ENCODE assay signal across 1 cellular context in the genomic region with DNA sequence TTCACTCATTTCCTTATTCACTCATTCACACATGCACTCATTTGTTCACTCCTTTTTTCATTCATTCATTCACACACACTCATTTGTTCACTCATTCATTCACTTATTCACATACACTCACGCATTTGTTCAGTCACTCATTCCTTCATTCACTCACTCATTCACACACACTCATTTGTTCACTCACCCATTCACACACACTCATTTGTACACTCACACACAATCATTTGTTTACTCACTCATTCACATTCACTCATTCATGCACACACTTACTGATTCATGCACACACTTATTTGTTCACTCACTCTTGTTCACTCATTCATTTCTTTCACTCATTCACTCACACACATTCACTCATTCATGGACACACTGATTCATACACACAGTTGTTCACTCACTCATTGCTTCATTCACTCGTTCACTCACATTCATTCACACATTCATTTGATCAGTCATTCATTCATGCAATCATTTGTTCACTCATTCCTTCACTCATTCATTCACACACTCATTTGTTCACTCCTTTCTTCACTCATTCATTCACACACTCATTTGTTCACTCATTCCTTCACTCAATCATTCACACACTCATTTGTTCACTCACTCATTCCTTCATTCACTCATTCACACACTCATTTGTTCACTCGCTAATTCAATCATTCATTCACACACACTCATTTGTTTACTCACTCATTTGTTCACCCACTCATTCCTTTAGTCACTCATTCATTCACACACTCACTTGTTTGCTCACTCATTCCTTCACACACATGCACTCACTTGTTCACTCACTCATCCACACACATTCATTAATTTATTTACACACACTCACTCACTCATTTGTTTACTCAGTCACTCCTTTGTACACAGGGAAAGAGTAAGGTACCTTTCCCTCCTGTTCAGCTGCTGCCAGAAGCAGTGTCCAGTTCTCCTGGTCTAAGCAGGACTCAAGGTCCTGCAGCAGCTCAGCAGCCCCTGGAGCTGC.
TF ChIP-seq lines count a peak whose summit lies in the region.

No MANE protein-coding gene starts in this region.

TF ChIP-seq in HepG2, 621 proteins besides CTCF, POLR2A, EP300 and RAD21 (continued from another document and continues in another):
- TF ChIP-seq, protein P1, sequence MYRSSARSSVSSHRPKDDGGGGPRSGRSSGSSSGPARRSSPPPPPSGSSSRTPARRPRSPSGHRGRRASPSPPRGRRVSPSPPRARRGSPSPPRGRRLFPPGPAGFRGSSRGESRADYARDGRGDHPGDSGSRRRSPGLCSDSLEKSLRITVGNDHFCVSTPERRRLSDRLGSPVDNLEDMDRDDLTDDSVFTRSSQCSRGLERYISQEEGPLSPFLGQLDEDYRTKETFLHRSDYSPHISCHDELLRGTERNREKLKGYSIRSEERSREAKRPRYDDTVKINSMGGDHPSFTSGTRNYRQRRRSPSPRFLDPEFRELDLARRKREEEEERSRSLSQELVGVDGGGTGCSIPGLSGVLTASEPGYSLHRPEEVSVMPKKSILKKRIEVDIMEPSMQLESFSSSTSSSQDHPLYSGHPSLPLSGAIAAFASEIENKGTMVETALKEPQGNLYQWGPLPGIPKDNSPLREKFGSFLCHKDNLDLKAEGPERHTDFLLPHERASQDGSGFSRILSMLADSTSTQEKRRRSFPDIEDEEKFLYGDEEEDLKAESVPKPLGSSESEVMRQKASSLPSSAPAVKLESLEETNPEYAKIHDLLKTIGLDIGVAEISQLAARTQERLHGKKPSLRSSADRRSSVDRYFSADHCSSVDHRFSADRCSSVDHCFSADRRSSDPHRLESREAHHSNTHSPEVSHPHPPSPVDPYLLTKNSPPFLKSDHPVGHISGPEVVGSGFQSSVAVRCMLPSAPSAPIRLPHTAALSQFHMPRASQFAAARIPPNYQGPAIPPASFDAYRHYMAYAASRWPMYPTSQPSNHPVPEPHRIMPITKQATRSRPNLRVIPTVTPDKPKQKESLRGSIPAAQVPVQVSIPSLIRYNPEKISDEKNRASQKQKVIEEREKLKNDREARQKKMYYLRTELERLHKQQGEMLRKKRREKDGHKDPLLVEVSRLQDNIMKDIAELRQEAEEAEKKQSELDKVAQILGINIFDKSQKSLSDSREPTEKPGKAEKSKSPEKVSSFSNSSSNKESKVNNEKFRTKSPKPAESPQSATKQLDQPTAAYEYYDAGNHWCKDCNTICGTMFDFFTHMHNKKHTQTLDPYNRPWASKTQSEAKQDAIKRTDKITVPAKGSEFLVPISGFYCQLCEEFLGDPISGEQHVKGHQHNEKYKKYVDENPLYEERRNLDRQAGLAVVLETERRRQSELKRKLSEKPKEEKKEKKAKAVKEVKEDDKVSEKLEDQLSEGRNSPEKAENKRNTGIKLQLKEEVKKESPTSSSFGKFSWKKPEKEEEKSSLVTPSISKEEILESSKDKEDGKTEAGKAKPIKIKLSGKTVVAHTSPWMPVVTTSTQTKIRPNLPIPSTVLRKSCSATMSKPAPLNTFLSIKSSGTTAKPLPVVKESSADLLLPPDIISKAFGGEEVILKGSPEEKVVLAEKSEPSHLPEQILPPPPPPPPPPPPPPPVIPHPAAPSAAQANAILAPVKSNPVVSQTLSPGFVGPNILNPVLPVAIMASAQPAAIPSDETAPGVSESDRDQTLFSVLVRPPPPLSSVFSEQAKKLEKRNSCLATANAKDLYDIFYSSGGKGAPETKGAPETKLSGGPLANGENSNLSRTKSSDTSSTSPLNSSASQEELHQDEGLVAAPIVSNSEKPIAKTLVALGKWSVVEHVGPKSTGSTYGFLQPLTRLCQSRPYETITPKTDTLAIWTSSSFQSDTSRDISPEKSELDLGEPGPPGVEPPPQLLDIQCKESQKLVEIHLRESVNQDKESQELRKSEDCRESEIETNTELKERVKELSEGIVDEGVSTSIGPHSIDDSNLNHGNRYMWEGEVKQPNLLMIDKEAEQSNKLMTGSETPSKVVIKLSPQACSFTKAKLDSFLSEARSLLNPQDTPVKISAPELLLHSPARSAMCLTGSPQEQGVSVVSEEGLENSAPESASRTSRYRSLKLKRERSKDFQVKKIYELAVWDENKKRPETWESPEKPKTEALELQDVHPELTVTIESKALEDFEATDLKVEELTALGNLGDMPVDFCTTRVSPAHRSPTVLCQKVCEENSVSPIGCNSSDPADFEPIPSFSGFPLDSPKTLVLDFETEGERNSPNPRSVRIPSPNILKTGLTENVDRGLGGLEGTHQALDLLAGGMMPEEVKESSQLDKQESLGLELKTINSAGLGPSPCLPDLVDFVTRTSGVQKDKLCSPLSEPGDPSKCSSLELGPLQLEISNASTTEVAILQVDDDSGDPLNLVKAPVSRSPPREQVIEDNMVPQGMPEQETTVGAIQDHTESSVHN (CRISPR knock-in tag; IDR thresholded peaks at IDR 0.05) = no peak
- no peak for TF ChIP-seq ZNF883 (CRISPR knock-in tag; IDR thresholded peaks at IDR 0.05; ENCODE audit: not compliant biosample characterization)
- no peak for TF ChIP-seq FOXM1 (CRISPR knock-in tag; IDR thresholded peaks at IDR 0.05)
- no peak for TF ChIP-seq HNF4G (IDR thresholded peaks at IDR 0.05; ENCODE audit: borderline replicate concordance, low read depth, low read length)
- TF ChIP-seq HNF4G (CRISPR knock-in tag; IDR thresholded peaks at IDR 0.05; ENCODE audit: borderline replicate concordance, low read depth) = no peak
- no peak for TF ChIP-seq ZBTB7B (CRISPR knock-in tag; IDR thresholded peaks at IDR 0.05)
- no peak for TF ChIP-seq ZNF598 (CRISPR knock-in tag; IDR thresholded peaks at IDR 0.05; ENCODE audit: borderline replicate concordance)
- TF ChIP-seq MIXL1 (CRISPR knock-in tag; IDR thresholded peaks at IDR 0.05) = no peak
- TF ChIP-seq PHF5A (CRISPR knock-in tag; IDR thresholded peaks at IDR 0.05; ENCODE audit: low read depth, unreplicated experiment) = no peak
- TF ChIP-seq JDP2 (CRISPR knock-in tag; IDR thresholded peaks at IDR 0.05; ENCODE audit: borderline replicate concordance) = no peak
- TF ChIP-seq JUNB (CRISPR knock-in tag; IDR thresholded peaks at IDR 0.05; ENCODE audit: borderline replicate concordance) = peak; percentile 59; the same call in 1 of the 2 replicates
- TF ChIP-seq ZBTB7A (CRISPR knock-in tag; IDR thresholded peaks at IDR 0.05) = no peak
- TF ChIP-seq, protein P2, sequence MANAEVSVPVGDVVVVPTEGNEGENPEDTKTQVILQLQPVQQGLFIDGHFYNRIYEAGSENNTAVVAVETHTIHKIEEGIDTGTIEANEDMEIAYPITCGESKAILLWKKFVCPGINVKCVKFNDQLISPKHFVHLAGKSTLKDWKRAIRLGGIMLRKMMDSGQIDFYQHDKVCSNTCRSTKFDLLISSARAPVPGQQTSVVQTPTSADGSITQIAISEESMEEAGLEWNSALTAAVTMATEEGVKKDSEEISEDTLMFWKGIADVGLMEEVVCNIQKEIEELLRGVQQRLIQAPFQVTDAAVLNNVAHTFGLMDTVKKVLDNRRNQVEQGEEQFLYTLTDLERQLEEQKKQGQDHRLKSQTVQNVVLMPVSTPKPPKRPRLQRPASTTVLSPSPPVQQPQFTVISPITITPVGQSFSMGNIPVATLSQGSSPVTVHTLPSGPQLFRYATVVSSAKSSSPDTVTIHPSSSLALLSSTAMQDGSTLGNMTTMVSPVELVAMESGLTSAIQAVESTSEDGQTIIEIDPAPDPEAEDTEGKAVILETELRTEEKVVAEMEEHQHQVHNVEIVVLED (CRISPR knock-in tag; IDR thresholded peaks at IDR 0.05; ENCODE audit: borderline replicate concordance) = no peak
- TF ChIP-seq MYNN (CRISPR knock-in tag; IDR thresholded peaks at IDR 0.05; ENCODE audit: low read depth) = no peak
- no peak for TF ChIP-seq ZNF569 (CRISPR knock-in tag; IDR thresholded peaks at IDR 0.05; ENCODE audit: borderline replicate concordance)
- no peak for TF ChIP-seq CENPT (CRISPR knock-in tag; IDR thresholded peaks at IDR 0.05; ENCODE audit: low read depth)
- TF ChIP-seq ZMYM2 (CRISPR knock-in tag; IDR thresholded peaks at IDR 0.05) = 0 out of 2 replicates have a peak, but pooled peaks have one; percentile 42
- TF ChIP-seq, protein P3, sequence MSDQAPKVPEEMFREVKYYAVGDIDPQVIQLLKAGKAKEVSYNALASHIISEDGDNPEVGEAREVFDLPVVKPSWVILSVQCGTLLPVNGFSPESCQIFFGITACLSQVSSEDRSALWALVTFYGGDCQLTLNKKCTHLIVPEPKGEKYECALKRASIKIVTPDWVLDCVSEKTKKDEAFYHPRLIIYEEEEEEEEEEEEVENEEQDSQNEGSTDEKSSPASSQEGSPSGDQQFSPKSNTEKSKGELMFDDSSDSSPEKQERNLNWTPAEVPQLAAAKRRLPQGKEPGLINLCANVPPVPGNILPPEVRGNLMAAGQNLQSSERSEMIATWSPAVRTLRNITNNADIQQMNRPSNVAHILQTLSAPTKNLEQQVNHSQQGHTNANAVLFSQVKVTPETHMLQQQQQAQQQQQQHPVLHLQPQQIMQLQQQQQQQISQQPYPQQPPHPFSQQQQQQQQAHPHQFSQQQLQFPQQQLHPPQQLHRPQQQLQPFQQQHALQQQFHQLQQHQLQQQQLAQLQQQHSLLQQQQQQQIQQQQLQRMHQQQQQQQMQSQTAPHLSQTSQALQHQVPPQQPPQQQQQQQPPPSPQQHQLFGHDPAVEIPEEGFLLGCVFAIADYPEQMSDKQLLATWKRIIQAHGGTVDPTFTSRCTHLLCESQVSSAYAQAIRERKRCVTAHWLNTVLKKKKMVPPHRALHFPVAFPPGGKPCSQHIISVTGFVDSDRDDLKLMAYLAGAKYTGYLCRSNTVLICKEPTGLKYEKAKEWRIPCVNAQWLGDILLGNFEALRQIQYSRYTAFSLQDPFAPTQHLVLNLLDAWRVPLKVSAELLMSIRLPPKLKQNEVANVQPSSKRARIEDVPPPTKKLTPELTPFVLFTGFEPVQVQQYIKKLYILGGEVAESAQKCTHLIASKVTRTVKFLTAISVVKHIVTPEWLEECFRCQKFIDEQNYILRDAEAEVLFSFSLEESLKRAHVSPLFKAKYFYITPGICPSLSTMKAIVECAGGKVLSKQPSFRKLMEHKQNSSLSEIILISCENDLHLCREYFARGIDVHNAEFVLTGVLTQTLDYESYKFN (CRISPR knock-in tag; conservative IDR thresholded peaks at IDR 0.05) = no peak
- no peak for TF ChIP-seq ZNF121 (CRISPR knock-in tag; IDR thresholded peaks at IDR 0.05)
- TF ChIP-seq ZNF205 (CRISPR knock-in tag; IDR thresholded peaks at IDR 0.05) = no peak
- TF ChIP-seq, protein P4, sequence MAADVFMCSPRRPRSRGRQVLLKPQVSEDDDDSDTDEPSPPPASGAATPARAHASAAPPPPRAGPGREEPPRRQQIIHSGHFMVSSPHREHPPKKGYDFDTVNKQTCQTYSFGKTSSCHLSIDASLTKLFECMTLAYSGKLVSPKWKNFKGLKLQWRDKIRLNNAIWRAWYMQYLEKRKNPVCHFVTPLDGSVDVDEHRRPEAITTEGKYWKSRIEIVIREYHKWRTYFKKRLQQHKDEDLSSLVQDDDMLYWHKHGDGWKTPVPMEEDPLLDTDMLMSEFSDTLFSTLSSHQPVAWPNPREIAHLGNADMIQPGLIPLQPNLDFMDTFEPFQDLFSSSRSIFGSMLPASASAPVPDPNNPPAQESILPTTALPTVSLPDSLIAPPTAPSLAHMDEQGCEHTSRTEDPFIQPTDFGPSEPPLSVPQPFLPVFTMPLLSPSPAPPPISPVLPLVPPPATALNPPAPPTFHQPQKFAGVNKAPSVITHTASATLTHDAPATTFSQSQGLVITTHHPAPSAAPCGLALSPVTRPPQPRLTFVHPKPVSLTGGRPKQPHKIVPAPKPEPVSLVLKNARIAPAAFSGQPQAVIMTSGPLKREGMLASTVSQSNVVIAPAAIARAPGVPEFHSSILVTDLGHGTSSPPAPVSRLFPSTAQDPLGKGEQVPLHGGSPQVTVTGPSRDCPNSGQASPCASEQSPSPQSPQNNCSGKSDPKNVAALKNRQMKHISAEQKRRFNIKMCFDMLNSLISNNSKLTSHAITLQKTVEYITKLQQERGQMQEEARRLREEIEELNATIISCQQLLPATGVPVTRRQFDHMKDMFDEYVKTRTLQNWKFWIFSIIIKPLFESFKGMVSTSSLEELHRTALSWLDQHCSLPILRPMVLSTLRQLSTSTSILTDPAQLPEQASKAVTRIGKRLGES (CRISPR knock-in tag; IDR thresholded peaks at IDR 0.05; ENCODE audit: borderline replicate concordance) = no peak
- TF ChIP-seq, protein P5, sequence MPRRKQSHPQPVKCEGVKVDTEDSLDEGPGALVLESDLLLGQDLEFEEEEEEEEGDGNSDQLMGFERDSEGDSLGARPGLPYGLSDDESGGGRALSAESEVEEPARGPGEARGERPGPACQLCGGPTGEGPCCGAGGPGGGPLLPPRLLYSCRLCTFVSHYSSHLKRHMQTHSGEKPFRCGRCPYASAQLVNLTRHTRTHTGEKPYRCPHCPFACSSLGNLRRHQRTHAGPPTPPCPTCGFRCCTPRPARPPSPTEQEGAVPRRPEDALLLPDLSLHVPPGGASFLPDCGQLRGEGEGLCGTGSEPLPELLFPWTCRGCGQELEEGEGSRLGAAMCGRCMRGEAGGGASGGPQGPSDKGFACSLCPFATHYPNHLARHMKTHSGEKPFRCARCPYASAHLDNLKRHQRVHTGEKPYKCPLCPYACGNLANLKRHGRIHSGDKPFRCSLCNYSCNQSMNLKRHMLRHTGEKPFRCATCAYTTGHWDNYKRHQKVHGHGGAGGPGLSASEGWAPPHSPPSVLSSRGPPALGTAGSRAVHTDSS (CRISPR knock-in tag; conservative IDR thresholded peaks at IDR 0.05) = no peak
- TF ChIP-seq GATAD2A (CRISPR knock-in tag; IDR thresholded peaks at IDR 0.05) = no peak
- TF ChIP-seq ATM (IDR thresholded peaks at IDR 0.05; ENCODE audit: borderline replicate concordance) = peak; percentile 77; the same call in 1 of the 2 replicates
- peak; percentile 68 for TF ChIP-seq FOXA3 (CRISPR knock-in tag; IDR thresholded peaks at IDR 0.05)
- TF ChIP-seq FOXK2 (IDR thresholded peaks at IDR 0.05) = peak; percentile 36; the same call in 1 of the 2 replicates
- TF ChIP-seq CCDC6 (CRISPR knock-in tag; IDR thresholded peaks at IDR 0.05) = no peak
- no peak for TF ChIP-seq NCOA5 (CRISPR knock-in tag; IDR thresholded peaks at IDR 0.05)
- TF ChIP-seq ZNF747 (CRISPR knock-in tag; IDR thresholded peaks at IDR 0.05; ENCODE audit: borderline replicate concordance) = no peak
- no peak for TF ChIP-seq ZNF777 (CRISPR knock-in tag; IDR thresholded peaks at IDR 0.05)
- no peak for TF ChIP-seq MTF1 (CRISPR knock-in tag; IDR thresholded peaks at IDR 0.05)
- no peak for TF ChIP-seq THYN1 (CRISPR knock-in tag; IDR thresholded peaks at IDR 0.05; ENCODE audit: borderline replicate concordance, low read depth)
- TF ChIP-seq ZNF841 (CRISPR knock-in tag; IDR thresholded peaks at IDR 0.05; ENCODE audit: borderline replicate concordance) = peak; percentile 51; the same call in 1 of the 2 replicates
- TF ChIP-seq ETV5 (CRISPR knock-in tag; IDR thresholded peaks at IDR 0.05; ENCODE audit: borderline replicate concordance) = no peak
- TF ChIP-seq HNRNPK (IDR thresholded peaks at IDR 0.05; ENCODE audit: low read depth, low read length, poor library complexity, severe bottlenecking) = no peak
- 0 out of 2 replicates have a peak, but pooled peaks have one; percentile 56 for TF ChIP-seq ZNF672 (CRISPR knock-in tag; IDR thresholded peaks at IDR 0.05)
- no peak for TF ChIP-seq AGO1 (IDR thresholded peaks at IDR 0.05; ENCODE audit: low read depth, low read length, poor library complexity, severe bottlenecking)
- TF ChIP-seq ZZZ3 (CRISPR knock-in tag; IDR thresholded peaks at IDR 0.05; ENCODE audit: borderline replicate concordance) = 0 out of 2 replicates have a peak, but pooled peaks have one; percentile 51
- TF ChIP-seq ZNF264 (CRISPR knock-in tag; IDR thresholded peaks at IDR 0.05) = no peak
- TF ChIP-seq ZFP37 (CRISPR knock-in tag; IDR thresholded peaks at IDR 0.05; ENCODE audit: borderline replicate concordance) = no peak
